ENCODE assay signal across 13 cellular contexts in the genomic region with DNA sequence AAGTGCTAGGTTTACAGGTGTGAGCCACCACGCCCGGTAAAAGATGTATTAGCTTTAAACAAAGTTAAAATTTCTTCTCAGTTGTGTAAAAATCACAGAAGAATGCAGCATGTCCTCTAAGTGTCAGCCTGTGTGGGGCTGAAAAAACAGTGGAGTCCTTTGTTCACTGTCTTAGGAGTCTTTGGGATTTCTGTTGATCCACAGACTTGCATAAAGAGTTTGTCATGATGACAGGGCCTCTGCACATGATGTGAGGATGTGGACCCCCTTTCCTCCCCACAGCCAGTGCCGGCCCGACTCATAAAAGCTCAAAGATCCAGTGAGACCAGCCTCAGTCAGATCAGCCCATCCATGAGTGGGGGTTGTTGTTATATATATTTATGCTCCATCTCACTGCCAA. TPM values are rescaled to one million over a fixed set of nuclear protein-coding genes. Genes with fewer than 3 reads are reported as not detected.
DNase-seq lines count a peak whose midpoint lies in the region; TF ChIP-seq lines count a peak whose summit lies in the region.
"Had no signal": no experiment of that assay in that cellular context is flagged by ENCODE, and none has a peak within 500 bp of the region (broad histone marks: within the 10 kb centered on the region; RNA-seq: fewer than 3 reads in every experiment).

No MANE protein-coding gene starts in this region.

- H2AFZ ChIP-seq in osteoblast (ENCODE audit: low read length), result no peak overlapping the region

- no peaks in the 10 kb centered on the region for H3K4me1 ChIP-seq in osteoblast (ENCODE audit: insufficient read depth, low read length)
- H3K4me1 ChIP-seq: BLaER1 had no signal

- H3K79me2 ChIP-seq in osteoblast (ENCODE audit: insufficient read depth, low read length), result no peaks in the 10 kb centered on the region

- H3K27ac ChIP-seq in cingulate gyrus (ENCODE audit: low read depth, low read length), result peak overlapping the region; percentile 22
- H3K27ac ChIP-seq in layer of hippocampus (ENCODE audit: low read depth, low read length), result peak overlapping the region; percentile 68
- peak overlapping the region; percentile 76 for H3K27ac ChIP-seq in substantia nigra (ENCODE audit: low read depth, low read length, poor library complexity, severe bottlenecking)
- H3K27ac ChIP-seq in osteoblast (ENCODE audit: low read depth, low read length), result no peak overlapping the region
- H3K27ac ChIP-seq: BLaER1 had no signal

- TF ChIP-seq CTCF in osteoblast (IDR thresholded peaks at IDR 0.05; ENCODE audit: extremely low read depth, low read depth, low read length), result no peak

- no peak overlapping the region for H3K4me3 ChIP-seq in osteoblast (ENCODE audit: insufficient read depth, low read length)
- H3K4me3 ChIP-seq: BLaER1 had no signal

- DNase-seq in substantia nigra (lab: John Stamatoyannopoulos, UW) (peak in 4 of 49 donors; percentile 7 to 45 (median 22)), DMS114 treated with DMSO at 0.1 percent for 48 hours (lab: John Stamatoyannopoulos, UW; ENCODE audit: unreplicated experiment) (no peak), osteoblast (ENCODE audit: insufficient read length, low spot score, missing footprints) (no peak), LoVo (ENCODE audit: low spot score) (no peak)
- DNase-seq: HCEC 1CT, HFFc6 had no signal

- H3K4me2 ChIP-seq in osteoblast (ENCODE audit: insufficient read depth, low read length), result no peak overlapping the region
- H3K4me2 ChIP-seq: BLaER1 had no signal

- H4K20me1 ChIP-seq in osteoblast (ENCODE audit: insufficient read depth, low read length), result no peaks in the 10 kb centered on the region
- H4K20me1 ChIP-seq: BLaER1 had no signal

- peaks cover 3% of the 10 kb centered on the region for H3K9me3 ChIP-seq in osteoblast (ENCODE audit: low read depth, low read length)

- H3K36me3 ChIP-seq in osteoblast (ENCODE audit: insufficient read depth, low read length), result no peaks in the 10 kb centered on the region
- H3K36me3 ChIP-seq: BLaER1 had no signal

- H3K27me3 ChIP-seq in layer of hippocampus (ENCODE audit: control insufficient read depth, insufficient read depth, low read length) (no peaks in the 10 kb centered on the region), osteoblast (ENCODE audit: insufficient read depth, low read length) (peaks cover 11% of the 10 kb centered on the region)
- H3K27me3 ChIP-seq: BLaER1 had no signal

RNA-seq across cellular contexts. Expression of gene GOLGA8J, which starts 49.0 kb away (rescaled TPM):
- total RNA-seq in osteoblast, result 0.29 TPM in 1 of 2 replicates, not detected in the other
- total RNA-seq: A673, Daoy, H4, HepG2, HFFc6 had no signal
